Comparison of ENCODE assay signal across 7 cellular contexts in genomic region chr4:168803052-168803451, GRCh38.
DNase-seq lines count a peak whose midpoint lies in the region; ATAC-seq and TF ChIP-seq lines count a peak whose summit lies in the region.
"Not testable (repeated sequence)": the region's sequence is repeated elsewhere in the genome, so short reads cannot be mapped to it uniquely, and the experiment has no call there.

No MANE protein-coding gene starts in this region.

- not testable (repeated sequence) for H3K4me3 Mint-ChIP-seq in neural progenitor cell

- not testable (repeated sequence) for H3K27me3 ChIP-seq in RWPE2 (ENCODE audit: insufficient read depth, poor library complexity, severe bottlenecking); breast epithelium; right lobe of liver; neural progenitor cell; smooth muscle cell (ENCODE audit: low read depth)

- H3F3A ChIP-seq in neural progenitor cell (ENCODE audit: low read depth) (peaks cover 13% of the 10 kb centered on the region), smooth muscle cell (ENCODE audit: low read depth) (peaks cover 14% of the 10 kb centered on the region)

- H3K27ac Mint-ChIP-seq in neural progenitor cell: peak overlapping the region; percentile 94

- H3K4me1 ChIP-seq in RWPE2 (ENCODE audit: insufficient read depth, poor library complexity, severe bottlenecking) (peaks cover 15% of the 10 kb centered on the region), smooth muscle cell (ENCODE audit: low read depth) (peaks cover 22% of the 10 kb centered on the region)
- not testable (repeated sequence) for H3K4me1 ChIP-seq in breast epithelium, right lobe of liver, neural progenitor cell

- not testable (repeated sequence) for H3K9me3 ChIP-seq in RWPE2 (ENCODE audit: severe bottlenecking); breast epithelium; right lobe of liver; neural progenitor cell (ENCODE audit: low read depth); smooth muscle cell (replicated peaks; ENCODE audit: low read depth)

- H3K36me3 ChIP-seq in RWPE2 (ENCODE audit: low read depth); breast epithelium; right lobe of liver; neural progenitor cell; smooth muscle cell (ENCODE audit: low read depth): not testable (repeated sequence)

- H3K27me3 Mint-ChIP-seq in neural progenitor cell (ENCODE audit: insufficient read depth, low read depth): not testable (repeated sequence)

- not testable (repeated sequence) for H3K79me2 ChIP-seq in neural progenitor cell (ENCODE audit: low read depth)
- H3K79me2 ChIP-seq in smooth muscle cell (ENCODE audit: low read depth): peaks cover 95% of the 10 kb centered on the region

- TF ChIP-seq POLR2A in breast epithelium (IDR thresholded peaks at IDR 0.05); right lobe of liver (IDR thresholded peaks at IDR 0.05): not testable (repeated sequence)

- peak; percentile 56 to 57 for DNase-seq in Kasumi-1 (lab: John Stamatoyannopoulos, UW)
- DNase-seq in RWPE2 (ENCODE audit: low spot score); breast epithelium (ENCODE audit: low spot score in 2 of 2); Right ventricle myocardium superior; neural progenitor cell (ENCODE audit: low spot score); smooth muscle cell (lab: John Stamatoyannopoulos, UW; ENCODE audit: unreplicated experiment): not testable (repeated sequence)
- peak in 1 of 3 donors; percentile 23 for DNase-seq in right lobe of liver

- not testable (repeated sequence) for H2AFZ ChIP-seq in neural progenitor cell (replicated peaks); smooth muscle cell (ENCODE audit: low read depth)

- not testable (repeated sequence) for H4K20me1 ChIP-seq in neural progenitor cell (ENCODE audit: low read depth); smooth muscle cell (ENCODE audit: low read depth)

- H3K4me3 ChIP-seq in RWPE2 (ENCODE audit: severe bottlenecking); breast epithelium; right lobe of liver; neural progenitor cell; smooth muscle cell: not testable (repeated sequence)

- H3K27ac ChIP-seq in RWPE2 (ENCODE audit: poor library complexity, severe bottlenecking) (peak overlapping the region; percentile 49), breast epithelium (peak overlapping the region; percentile 14 to 77), neural progenitor cell (peak overlapping the region; percentile 78), smooth muscle cell (ENCODE audit: low read depth) (peak overlapping the region; percentile 88)
- not testable (repeated sequence) for H3K27ac ChIP-seq in right lobe of liver

- peaks cover 27% of the 10 kb centered on the region for H3K4me1 Mint-ChIP-seq in neural progenitor cell

- not testable (repeated sequence) for ATAC-seq in RWPE2 (ENCODE audit: low read depth)
- ATAC-seq in Right ventricle myocardium superior (ENCODE audit: poor library complexity) (peak; percentile 53), right lobe of liver (peak in 3 of 4 donors; percentile 47 to 56 (median 51))

- intact Hi-C loops in breast epithelium (cut with DNase I; ENCODE audit: low total_unique reads); Right ventricle myocardium superior (cut with DNase I); right lobe of liver (cut with DNase I): not testable (repeated sequence)

- not testable (repeated sequence) for TF ChIP-seq CTCF in RWPE2 (IDR thresholded peaks at IDR 0.05; ENCODE audit: poor library complexity, severe bottlenecking); breast epithelium (IDR thresholded peaks at IDR 0.05); right lobe of liver (IDR thresholded peaks at IDR 0.05); neural progenitor cell (IDR thresholded peaks at IDR 0.05); smooth muscle cell (IDR thresholded peaks at IDR 0.05; ENCODE audit: borderline replicate concordance, insufficient read depth, poor library complexity, severe bottlenecking)

- H3K9me3 Mint-ChIP-seq in neural progenitor cell: not testable (repeated sequence)

- WGBS in right lobe of liver (ENCODE audit: insufficient coverage, low coverage, low lambda C conversion rate, missing lambda C conversion rate): 53% methylated on average over 5 of the region's 5 CpGs
- WGBS in smooth muscle cell (ENCODE audit: low lambda C conversion rate): 62% methylated on average over 5 of the region's 5 CpGs

- H3K4me2 ChIP-seq in neural progenitor cell: not testable (repeated sequence)
- peak overlapping the region; percentile 35 for H3K4me2 ChIP-seq in smooth muscle cell

- H3K36me3 Mint-ChIP-seq in neural progenitor cell: peaks cover 12% of the 10 kb centered on the region

- not testable (repeated sequence) for H3K9ac ChIP-seq in neural progenitor cell; smooth muscle cell (ENCODE audit: low read depth)
